In the genomic region with DNA sequence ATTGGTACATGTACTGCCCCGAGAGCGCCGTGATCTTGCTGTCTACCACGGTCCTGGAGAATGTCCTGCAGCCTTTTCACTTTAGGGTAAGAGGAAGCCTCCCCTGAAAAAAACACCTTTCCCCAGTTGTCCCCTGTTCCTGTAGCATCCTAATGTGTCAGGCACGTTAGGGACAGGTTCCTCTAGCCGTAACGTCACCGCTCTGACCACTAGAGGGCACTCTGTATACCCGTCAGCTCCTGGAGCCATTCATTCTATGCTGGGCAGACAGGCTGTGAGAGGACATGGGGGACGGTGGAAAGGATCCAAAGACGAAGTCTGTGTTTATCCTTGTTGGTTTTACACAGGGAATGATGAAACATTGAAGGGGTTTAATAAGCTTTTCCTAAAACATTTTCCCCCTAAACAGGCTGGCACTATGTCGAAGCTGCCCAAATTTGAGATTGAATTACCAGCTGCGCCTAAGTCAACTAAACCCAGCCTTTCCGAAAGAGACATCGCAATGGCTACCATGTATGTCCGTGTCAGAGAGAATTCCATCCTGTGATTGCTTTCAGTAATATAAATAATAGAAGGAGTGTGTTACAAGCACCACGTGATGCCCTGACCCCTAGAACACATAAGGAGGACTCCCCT, we compare ENCODE assay signal across 8 cellular contexts. TPM values are rescaled to one million over a fixed set of nuclear protein-coding genes. Genes with fewer than 3 reads are reported as not detected.
DNase-seq lines count a peak whose midpoint lies in the region; ATAC-seq and TF ChIP-seq lines count a peak whose summit lies in the region.

No MANE protein-coding gene starts in this region.

- no peaks in the 10 kb centered on the region for H3K27me3 Mint-ChIP-seq in progenitor cell of endocrine pancreas

- peak overlapping the region; percentile 54 for H3K27ac ChIP-seq in vagina

- no peaks in the 10 kb centered on the region for H3K9me3 Mint-ChIP-seq in activated naive CD4-positive, alpha-beta T cell treated with anti-CD3 and anti-CD28 coated beads, Interleukin-2, amount 50 U/mL, for 72 hours
- no peaks in the 10 kb centered on the region for H3K9me3 Mint-ChIP-seq in progenitor cell of endocrine pancreas (ENCODE audit: low read depth)

- peak overlapping the region in 1 of 2 donors; percentile 62 for H3K27ac Mint-ChIP-seq in activated naive CD4-positive, alpha-beta T cell treated with anti-CD3 and anti-CD28 coated beads, Interleukin-2, amount 50 U/mL, for 72 hours
- H3K27ac Mint-ChIP-seq in progenitor cell of endocrine pancreas: no peak overlapping the region

- H3K27me3 ChIP-seq in HAP-1 (ENCODE audit: low read depth) (no peaks in the 10 kb centered on the region), vagina (no peaks in the 10 kb centered on the region)

- no peak overlapping the region for H3K4me3 Mint-ChIP-seq in progenitor cell of endocrine pancreas (ENCODE audit: low read depth)

- H3K36me3 ChIP-seq in HAP-1 (replicated peaks) (peaks cover 28% of the 10 kb centered on the region), vagina (peaks cover 0 to 50% of the 10 kb centered on the region in 2 donors)

- no peak for TF ChIP-seq POLR2A in vagina (IDR thresholded peaks at IDR 0.05)

- ATAC-seq in activated naive CD4-positive, alpha-beta T cell treated with anti-CD3 and anti-CD28 coated beads, Interleukin-2, amount 50 U/mL, for 72 hours: peak; percentile 95 to 99
- ATAC-seq in Right ventricle myocardium inferior: peak; percentile 92

- H3K4me3 ChIP-seq in HAP-1 (no peak overlapping the region), vagina (no peak overlapping the region)

- no peaks in the 10 kb centered on the region for H3K4me1 Mint-ChIP-seq in progenitor cell of endocrine pancreas (ENCODE audit: low read depth)

- no peaks in the 10 kb centered on the region for H3K4me1 ChIP-seq in HAP-1
- peaks cover 5% of the 10 kb centered on the region for H3K4me1 ChIP-seq in vagina

- H3K36me3 Mint-ChIP-seq in activated naive CD4-positive, alpha-beta T cell treated with anti-CD3 and anti-CD28 coated beads, Interleukin-2, amount 50 U/mL, for 72 hours: peaks cover 0 to 20% of the 10 kb centered on the region in 2 donors
- H3K36me3 Mint-ChIP-seq in progenitor cell of endocrine pancreas (ENCODE audit: insufficient read depth): peaks cover 30% of the 10 kb centered on the region

- H3K9me3 ChIP-seq in HAP-1 (no peaks in the 10 kb centered on the region), vagina (no peaks in the 10 kb centered on the region)

- DNase-seq in GDM1 (lab: John Stamatoyannopoulos, UW) (peak; percentile 60), HAP-1 (ENCODE audit: low spot score in 2 of 2) (peak; percentile 64 to 84), NAMALWA (ENCODE audit: low spot score) (peak; percentile 83), SKM-1 treated with dmso at 0.1 percent for 144 hours (lab: John Stamatoyannopoulos, UW; ENCODE audit: unreplicated experiment) (peak; percentile 64), Right ventricle myocardium inferior (ENCODE audit: missing footprints) (no peak), progenitor cell of endocrine pancreas (ENCODE audit: low spot score, unreplicated experiment) (peak; percentile 62), vagina (ENCODE audit: extremely low spot score in 2 of 2) (no peak)
- peak; percentile 70 to 76 for DNase-seq in activated naive CD4-positive, alpha-beta T cell treated with anti-CD3 and anti-CD28 coated beads, Interleukin-2, amount 50 U/mL, for 72 hours (ENCODE audit: low spot score in 2 of 2)

- intact Hi-C loops in Right ventricle myocardium inferior (cut with DNase I) (loop anchor here (1.0 to 10.0 kb wide), 2 partner anchors 70 to 189 kb away; a partner anchor contains a TSS), vagina (cut with DNase I) (no loop called here)

- TF ChIP-seq CTCF in progenitor cell of endocrine pancreas (IDR thresholded peaks at IDR 0.05; ENCODE audit: unreplicated experiment) (peak; percentile 89), vagina (IDR thresholded peaks at IDR 0.05) (peak; percentile 43 to 77 (median 74))

- in situ Hi-C loops in HAP-1 (cut with MboI; ENCODE audit: low sequenced_read_pairs): loop anchor here (10.0 to 25.0 kb wide), 2 partner anchors 299 to 596 kb away; no protein-coding TSS in a partner anchor

RNA-seq across cellular contexts. Expression of a gene that starts 12.7 kb away (rescaled TPM):
- 10 to 100 TPM; 31.3 to 54.0 TPM for total RNA-seq in activated naive CD4-positive, alpha-beta T cell treated with anti-CD3 and anti-CD28 coated beads, Interleukin-2, amount 50 U/mL, for 72 hours
- total RNA-seq in Right ventricle myocardium inferior (13.0 TPM), progenitor cell of endocrine pancreas (25.5 and 28.5 TPM in 2 replicates), vagina (17.7 TPM)

Comparison
In these comparisons a context has a peak if more than half of its experiments do, and no peak if none do; other contexts are left out.
1. DNase-seq: peak in GDM1 (single experiment), HAP-1 (2 of 2), NAMALWA (single experiment), SKM-1 treated with dmso at 0.1 percent for 144 hours (single experiment), activated naive CD4-positive, alpha-beta T cell treated with anti-CD3 and anti-CD28 coated beads, Interleukin-2, amount 50 U/mL, for 72 hours (2 of 2) and progenitor cell of endocrine pancreas (single experiment); none in Right ventricle myocardium inferior (single experiment) and vagina (0 of 2).